15 cellular contexts compared by ENCODE assay signal in the genomic region with DNA sequence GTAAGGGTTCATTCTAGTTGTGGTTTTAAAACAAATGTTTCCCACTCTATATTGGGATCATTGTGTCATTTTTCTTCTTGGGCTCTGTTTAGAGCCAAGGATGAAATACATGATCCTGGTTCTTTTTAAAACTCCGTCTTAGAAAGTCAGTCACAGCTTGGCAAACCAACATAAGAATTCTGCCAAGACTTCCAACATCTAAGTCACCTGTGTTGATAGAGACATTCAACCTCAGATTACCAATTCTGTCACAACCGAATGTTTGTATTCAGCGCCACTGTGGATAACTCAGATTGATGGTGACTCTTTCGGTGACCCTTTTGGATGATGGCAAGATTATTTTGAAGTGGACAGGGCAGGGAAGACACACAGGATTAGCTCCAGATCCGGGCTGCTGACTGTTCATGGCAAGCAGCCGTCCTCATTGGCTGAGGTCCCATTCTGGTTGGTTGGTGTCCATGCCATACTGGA.
DNase-seq lines count a peak whose midpoint lies in the region; ATAC-seq and TF ChIP-seq lines count a peak whose summit lies in the region.
"Had no signal": no experiment of that assay in that cellular context is flagged by ENCODE, and none has a peak within 500 bp of the region (broad histone marks: within the 10 kb centered on the region; RNA-seq: fewer than 3 reads in every experiment).

No MANE protein-coding gene starts in this region.

- H4K91ac ChIP-seq in mesenchymal stem cell (ENCODE audit: low read length), result no peak overlapping the region

- H2AK5ac ChIP-seq in mesenchymal stem cell (ENCODE audit: low read length, severe bottlenecking), result peak overlapping the region; percentile 2

- DNase-seq in heart right ventricle (peak; percentile 22 to 47), right atrium auricular region (ENCODE audit: low spot score) (no peak), colonic mucosa (no peak), mesenchymal stem cell (no peak), type B pancreatic cell (ENCODE audit: extremely low spot score, unreplicated experiment) (no peak), NOMO-1 treated with DMSO at 0.1 percent for 48 hours (lab: John Stamatoyannopoulos, UW; ENCODE audit: unreplicated experiment) (no peak), SW480 (ENCODE audit: low spot score) (no peak)
- DNase-seq: activated CD4-positive, alpha-beta T cell treated with anti-CD3 and anti-CD28 coated beads for 1 hour; activated T-cell treated with anti-CD3 and anti-CD28 coated beads, Interleukin-2, amount 50 U/mL, for 48 hours; EL; NCI-H146; NCI-H82 had no signal

- H3K4me1 Mint-ChIP-seq in type B pancreatic cell (ENCODE audit: unreplicated experiment), result peaks cover 28% of the 10 kb centered on the region

- no peak for TF ChIP-seq CTCF in heart right ventricle (IDR thresholded peaks at IDR 0.05)
- no peak for TF ChIP-seq CTCF in right atrium auricular region (IDR thresholded peaks at IDR 0.05)
- TF ChIP-seq CTCF in colonic mucosa (IDR thresholded peaks at IDR 0.05), result no peak
- TF ChIP-seq CTCF in type B pancreatic cell (conservative IDR thresholded peaks at IDR 0.05), result no peak

- peaks cover 0 to 18% (median 2%) of the 10 kb centered on the region in 9 donors for H3K36me3 ChIP-seq in heart right ventricle
- peaks cover 14% of the 10 kb centered on the region for H3K36me3 ChIP-seq in right atrium auricular region
- no peaks in the 10 kb centered on the region for H3K36me3 ChIP-seq in colonic mucosa
- H3K36me3 ChIP-seq in mesenchymal stem cell (ENCODE audit: control insufficient read depth in 1 of 2, insufficient read depth in 2 of 2, low read depth in 1 of 2, low read length in 2 of 2), result peaks cover 3 to 18% of the 10 kb centered on the region in 2 experiments

- peak overlapping the region in 1 of 10 donors; percentile 2 for H3K27ac ChIP-seq in heart right ventricle
- no peak overlapping the region for H3K27ac ChIP-seq in right atrium auricular region
- H3K27ac ChIP-seq in colonic mucosa, result peak overlapping the region; percentile 20
- H3K27ac ChIP-seq in mesenchymal stem cell (ENCODE audit: low read length, poor library complexity, severe bottlenecking), result no peak overlapping the region

- no peak overlapping the region for H3K4ac ChIP-seq in mesenchymal stem cell (ENCODE audit: low read depth in 1 of 2, low read length in 2 of 2)

- no peak overlapping the region for H2BK120ac ChIP-seq in mesenchymal stem cell (ENCODE audit: low read depth, low read length)

- H3K9ac ChIP-seq in colonic mucosa (ENCODE audit: low read depth in 2 of 2, low read length in 2 of 2), result no peak overlapping the region
- H3K9ac ChIP-seq in mesenchymal stem cell (ENCODE audit: low read length), result peak overlapping the region; percentile 87

- H3K4me2 ChIP-seq in mesenchymal stem cell (ENCODE audit: low read length, poor library complexity, severe bottlenecking), result peak overlapping the region; percentile 37

- peaks cover 19% of the 10 kb centered on the region for H3K79me1 ChIP-seq in mesenchymal stem cell (replicated peaks; ENCODE audit: low read length, poor library complexity, severe bottlenecking)

- H3K27me3 Mint-ChIP-seq in type B pancreatic cell, result no peaks in the 10 kb centered on the region
- H3K27me3 Mint-ChIP-seq: brain had no signal

- no peak overlapping the region for H2BK12ac ChIP-seq in mesenchymal stem cell (ENCODE audit: low read length in 2 of 2)

- peaks cover 36% of the 10 kb centered on the region for H3K36me3 Mint-ChIP-seq in type B pancreatic cell
- H3K36me3 Mint-ChIP-seq: natural killer cell treated with Interleukin-12 subunit alpha and Interleukin-12 subunit beta and Interleukin-15 and Interleukin-18, amount 100 ng/mL, for 72 hours had no signal

- H3K4me3 Mint-ChIP-seq in type B pancreatic cell, result peak overlapping the region; percentile 77
- H3K4me3 Mint-ChIP-seq: natural killer cell treated with Interleukin-12 subunit alpha and Interleukin-12 subunit beta and Interleukin-15 and Interleukin-18, amount 100 ng/mL, for 72 hours had no signal

- H3K14ac ChIP-seq in mesenchymal stem cell (ENCODE audit: low read length in 2 of 2), result no peak overlapping the region

- H3K27me3 ChIP-seq in heart right ventricle (no peaks in the 10 kb centered on the region), right atrium auricular region (no peaks in the 10 kb centered on the region), colonic mucosa (no peaks in the 10 kb centered on the region), mesenchymal stem cell (ENCODE audit: control insufficient read depth in 1 of 2, insufficient read depth in 1 of 2, low read length in 2 of 2) (no peaks in the 10 kb centered on the region)

- H2AFZ ChIP-seq in mesenchymal stem cell (ENCODE audit: low read depth, low read length), result no peak overlapping the region

- H3K23ac ChIP-seq in mesenchymal stem cell (ENCODE audit: low read length in 2 of 2), result no peak overlapping the region

- intact Hi-C loops in heart right ventricle (cut with DNase I) (no loop called here), colonic mucosa (cut with DNase I) (no loop called here)

- no peak overlapping the region for H4K8ac ChIP-seq in mesenchymal stem cell (ENCODE audit: low read length)

- H2BK5ac ChIP-seq in mesenchymal stem cell (ENCODE audit: low read depth, low read length, poor library complexity, severe bottlenecking), result no peak overlapping the region

- WGBS in heart right ventricle, 2 donors, result 40 to 50% methylated on average over 6 of the region's 6 CpGs
- WGBS in mesenchymal stem cell, result 96% methylated on average over 6 of the region's 6 CpGs

- peak overlapping the region; percentile 57 for H3K27ac Mint-ChIP-seq in type B pancreatic cell
- H3K27ac Mint-ChIP-seq: natural killer cell treated with Interleukin-12 subunit alpha and Interleukin-12 subunit beta and Interleukin-15 and Interleukin-18, amount 100 ng/mL, for 72 hours had no signal

- peaks cover 11% of the 10 kb centered on the region for H3K9me3 Mint-ChIP-seq in type B pancreatic cell
- H3K9me3 Mint-ChIP-seq: natural killer cell treated with Interleukin-12 subunit alpha and Interleukin-12 subunit beta and Interleukin-15 and Interleukin-18, amount 100 ng/mL, for 72 hours had no signal

- peaks cover 2 to 58% (median 30%) of the 10 kb centered on the region in 9 donors for H3K4me1 ChIP-seq in heart right ventricle
- peaks cover 0 to 26% of the 10 kb centered on the region in 2 donors for H3K4me1 ChIP-seq in right atrium auricular region
- H3K4me1 ChIP-seq in colonic mucosa, result peaks cover 4% of the 10 kb centered on the region
- peaks cover 19% of the 10 kb centered on the region for H3K4me1 ChIP-seq in mesenchymal stem cell (ENCODE audit: control insufficient read depth, insufficient read depth, low read depth, low read length)

- ATAC-seq in heart right ventricle (peak in 2 of 8 donors; percentile 46 to 71), HG03342 (IDR thresholded peaks at IDR 0.05; ENCODE audit: unreplicated experiment) (no peak)
- ATAC-seq: natural killer cell treated with Interleukin-12 subunit alpha and Interleukin-12 subunit beta and Interleukin-15 and Interleukin-18, amount 100 ng/mL, for 72 hours had no signal

- H3K18ac ChIP-seq in mesenchymal stem cell (ENCODE audit: low read depth in 1 of 2, low read length in 2 of 2), result no peak overlapping the region

- H3K4me3 ChIP-seq in heart right ventricle, result no peak overlapping the region
- no peak overlapping the region for H3K4me3 ChIP-seq in right atrium auricular region
- peak overlapping the region; percentile 24 for H3K4me3 ChIP-seq in colonic mucosa
- H3K4me3 ChIP-seq in mesenchymal stem cell (ENCODE audit: insufficient read depth in 1 of 2, low read depth in 1 of 2, low read length in 2 of 2), result peak overlapping the region in 1 of 2 experiments; percentile 80

- no peak overlapping the region for H2BK15ac ChIP-seq in mesenchymal stem cell (ENCODE audit: low read depth, poor library complexity, severe bottlenecking)

- H3K9me3 ChIP-seq in heart right ventricle, result peaks cover 0 to 9% (median 0%) of the 10 kb centered on the region in 11 donors
- H3K9me3 ChIP-seq in right atrium auricular region, result peaks cover 0 to 5% of the 10 kb centered on the region in 2 donors
- no peaks in the 10 kb centered on the region for H3K9me3 ChIP-seq in colonic mucosa
- H3K9me3 ChIP-seq in mesenchymal stem cell (ENCODE audit: control insufficient read depth, low read length), result no peaks in the 10 kb centered on the region

Comparison
In these comparisons a context has a peak if more than half of its experiments do, and no peak if none do; other contexts are left out.
1. DNase-seq: peak in heart right ventricle (2 of 2); none in right atrium auricular region (single experiment), colonic mucosa (single experiment), mesenchymal stem cell (single experiment), type B pancreatic cell (single experiment), NOMO-1 treated with DMSO at 0.1 percent for 48 hours (single experiment) and SW480 (single experiment).